ENCODE assay signal across 7 cellular contexts in genomic region chr2:171433763-171434670, GRCh38. TPM values are rescaled to one million over a fixed set of nuclear protein-coding genes. Genes with fewer than 3 reads are reported as not detected.
DNase-seq lines count a peak whose midpoint lies in the region; ATAC-seq, FAIRE-seq and TF ChIP-seq lines count a peak whose summit lies in the region.

TSS of gene DCAF17 (plus strand) at chr2:171434226. CDS start at chr2:171434578, 352 bp downstream.
TSS of gene METTL8 (minus strand) at chr2:171433990. CDS start at chr2:171392185, 41,805 bp downstream.

- H3K79me2 ChIP-seq in astrocyte (ENCODE audit: insufficient read depth, low read length): peaks cover 34% of the 10 kb centered on the region

- H3K4me1 Mint-ChIP-seq in T-helper 2 cell treated with Interferon-gamma antibody and Interleukin-4, amounts not matched to agents 5 μg/mL and 100 μg/mL, for 36 hours (ENCODE audit: low read depth): peaks cover 28% of the 10 kb centered on the region
- H3K4me1 Mint-ChIP-seq in astrocyte (ENCODE audit: low read depth, unreplicated experiment): peaks cover 20% of the 10 kb centered on the region

- no peak for FAIRE-seq in astrocyte (lab: Jason Lieb, UNC)

- peaks cover 5% of the 10 kb centered on the region for H3K9me3 Mint-ChIP-seq in T-helper 2 cell treated with Interferon-gamma antibody and Interleukin-4, amounts not matched to agents 5 μg/mL and 100 μg/mL, for 36 hours
- peaks cover 5% of the 10 kb centered on the region for H3K9me3 Mint-ChIP-seq in astrocyte (ENCODE audit: unreplicated experiment)

- ATAC-seq in GM18502 (IDR thresholded peaks at IDR 0.05; ENCODE audit: poor library complexity, unreplicated experiment): peak; percentile 93
- peak; percentile 91 for ATAC-seq in HG02943 (IDR thresholded peaks at IDR 0.05; ENCODE audit: low read depth, unreplicated experiment)

- peaks cover 10% of the 10 kb centered on the region for H3K9me3 ChIP-seq in astrocyte (ENCODE audit: insufficient read depth, low read depth, low read length)

- peak within 1 kb of the TSS; percentile 96 for H3K27ac Mint-ChIP-seq in T-helper 2 cell treated with Interferon-gamma antibody and Interleukin-4, amounts not matched to agents 5 μg/mL and 100 μg/mL, for 36 hours
- H3K27ac Mint-ChIP-seq in astrocyte (ENCODE audit: unreplicated experiment): peak within 1 kb of the TSS; percentile 93

- DNase-seq in NCI-H1930 (lab: John Stamatoyannopoulos, UW): peak; percentile 94 to 96
- peak; percentile 97 for DNase-seq in T-helper 2 cell treated with Interferon-gamma antibody and Interleukin-4, amounts not matched to agents 5 μg/mL and 100 μg/mL, for 36 hours (ENCODE audit: low spot score)
- peak; percentile 89 for DNase-seq in astrocyte (ENCODE audit: low read depth)
- peak; percentile 88 for DNase-seq in hepatic stellate cell (ENCODE audit: low spot score)
- peak; percentile 86 for DNase-seq in renal cortical epithelial cell (ENCODE audit: low read depth)

- peaks cover 54% of the 10 kb centered on the region for H3K36me3 Mint-ChIP-seq in T-helper 2 cell treated with Interferon-gamma antibody and Interleukin-4, amounts not matched to agents 5 μg/mL and 100 μg/mL, for 36 hours (ENCODE audit: low read depth)
- peaks cover 17% of the 10 kb centered on the region for H3K36me3 Mint-ChIP-seq in astrocyte (ENCODE audit: low read depth, unreplicated experiment)

- peak within 1 kb of the TSS; percentile 95 for H2AFZ ChIP-seq in astrocyte (ENCODE audit: low read depth, low read length)

- no peaks in the 10 kb centered on the region for H3K27me3 Mint-ChIP-seq in T-helper 2 cell treated with Interferon-gamma antibody and Interleukin-4, amounts not matched to agents 5 μg/mL and 100 μg/mL, for 36 hours (ENCODE audit: low read depth)
- H3K27me3 Mint-ChIP-seq in astrocyte (ENCODE audit: low read depth, unreplicated experiment): no peaks in the 10 kb centered on the region

- peak within 1 kb of the TSS; percentile 91 for H3K27ac ChIP-seq in astrocyte (ENCODE audit: low read depth, low read length)

- H3K4me1 ChIP-seq in astrocyte (ENCODE audit: insufficient read depth, low read length): peaks cover 9% of the 10 kb centered on the region

- H3K4me2 ChIP-seq in astrocyte (ENCODE audit: low read length): peak within 1 kb of the TSS; percentile 92

- TF ChIP-seq CTCF in astrocyte (IDR thresholded peaks at IDR 0.05; ENCODE audit: insufficient read depth, low read depth, low read length): no peak

- peak within 1 kb of the TSS; percentile 88 for H3K4me3 ChIP-seq in astrocyte (ENCODE audit: insufficient read depth, low read depth, low read length)

- peak within 1 kb of the TSS; percentile 90 for H3K9ac ChIP-seq in astrocyte (ENCODE audit: low read length)

- peaks cover 13% of the 10 kb centered on the region for H3K36me3 ChIP-seq in astrocyte (ENCODE audit: insufficient read depth, low read length)

- H4K20me1 ChIP-seq in astrocyte (ENCODE audit: insufficient read depth, low read length): no peaks in the 10 kb centered on the region

- peak within 1 kb of the TSS; percentile 93 for H3K4me3 Mint-ChIP-seq in T-helper 2 cell treated with Interferon-gamma antibody and Interleukin-4, amounts not matched to agents 5 μg/mL and 100 μg/mL, for 36 hours
- H3K4me3 Mint-ChIP-seq in astrocyte (ENCODE audit: unreplicated experiment): peak within 1 kb of the TSS; percentile 92

- H3K27me3 ChIP-seq in astrocyte (ENCODE audit: insufficient read depth, low read length): no peaks in the 10 kb centered on the region

RNA-seq across cellular contexts. Expression of gene DCAF17, which starts in this region (rescaled TPM):
- total RNA-seq in astrocyte (21.4 and 25.2 TPM in 2 replicates), renal cortical epithelial cell (25.0 and 29.2 TPM in 2 replicates)

RNA-seq across cellular contexts. Expression of gene METTL8, which starts in this region (rescaled TPM):
- total RNA-seq in astrocyte (32.4 and 40.4 TPM in 2 replicates), renal cortical epithelial cell (37.3 and 48.3 TPM in 2 replicates)

Comparison
In these comparisons a context has a peak if more than half of its experiments do, and no peak if none do; other contexts are left out.
1. Peak in every context shown above with its lines: DNase-seq, ATAC-seq, H3K4me3 ChIP-seq and H3K27ac ChIP-seq.